In the genomic region with DNA sequence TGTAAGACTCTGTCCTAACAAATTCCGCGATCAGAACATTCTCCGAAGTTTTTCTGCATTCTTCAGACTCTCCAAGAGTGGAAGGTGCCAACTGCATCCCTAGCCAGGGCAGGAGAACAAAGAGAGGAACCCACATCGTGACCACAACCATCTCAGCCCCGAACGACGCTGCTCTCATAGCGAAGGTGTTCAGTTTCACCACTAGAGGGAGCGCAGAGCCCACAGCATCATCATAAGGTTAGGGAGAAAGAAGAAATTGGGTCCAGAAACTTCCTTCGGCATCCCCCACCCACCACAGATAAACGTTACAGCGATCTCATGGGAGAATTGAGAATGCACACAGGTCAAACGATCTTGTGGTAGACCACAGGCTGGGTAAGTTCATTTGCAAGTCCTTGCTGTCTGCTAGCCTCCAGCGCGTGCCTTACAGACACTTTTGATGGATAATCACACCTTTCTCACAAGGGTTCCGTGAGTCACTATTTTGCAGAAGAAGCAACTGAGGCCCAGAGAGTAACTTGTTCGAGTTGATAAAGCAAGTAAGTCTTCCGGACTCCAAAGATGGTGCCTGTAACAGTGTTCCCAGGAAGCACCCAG, we compare ENCODE assay signal across 8 cellular contexts. TPM values are rescaled to one million over a fixed set of nuclear protein-coding genes. Genes with fewer than 3 reads are reported as not detected.
DNase-seq lines count a peak whose midpoint lies in the region; ATAC-seq and TF ChIP-seq lines count a peak whose summit lies in the region.

No MANE protein-coding gene starts in this region.

- no peaks in the 10 kb centered on the region for H3K27me3 ChIP-seq in BE2C
- no peaks in the 10 kb centered on the region for H3K27me3 ChIP-seq in right atrium auricular region

- H3K27ac ChIP-seq in right atrium auricular region: no peak overlapping the region

- H3K4me1 ChIP-seq in BE2C (no peaks in the 10 kb centered on the region; the same call in 1 of the 2 replicates), right atrium auricular region (no peaks in the 10 kb centered on the region)

- peak; percentile 88 for ATAC-seq in sciatic nerve
- ATAC-seq in GM18520 (IDR thresholded peaks at IDR 0.05; ENCODE audit: unreplicated experiment): no peak

- H3K9me3 ChIP-seq in BE2C (no peaks in the 10 kb centered on the region), right atrium auricular region (no peaks in the 10 kb centered on the region)

- TF ChIP-seq CTCF in BE2C (IDR thresholded peaks at IDR 0.05; ENCODE audit: low read depth, low read length): peak; percentile 100
- TF ChIP-seq CTCF in GM20000 (IDR thresholded peaks at IDR 0.05; ENCODE audit: extremely low read depth, missing control alignments): peak; percentile 87
- TF ChIP-seq CTCF in right atrium auricular region (IDR thresholded peaks at IDR 0.05): peak; percentile 87 to 95

- peak; percentile 74 for DNase-seq in BE2C
- DNase-seq in GM20000 (ENCODE audit: low spot score): peak; percentile 71
- peak; percentile 52 for DNase-seq in NCI-H1436 treated with DMSO at 0.1 percent for 48 hours (lab: John Stamatoyannopoulos, UW)
- peak in 4 of 5 donors; percentile 25 to 55 (median 38) for DNase-seq in T-helper 1 cell
- DNase-seq in amniotic stem cell (lab: John Stamatoyannopoulos, UW): peak; percentile 48
- peak; percentile 68 for DNase-seq in right atrium auricular region (ENCODE audit: low spot score)
- DNase-seq in sciatic nerve (ENCODE audit: low spot score): peak; percentile 80

- H3K36me3 ChIP-seq in BE2C (no peaks in the 10 kb centered on the region), right atrium auricular region (no peaks in the 10 kb centered on the region)

- H3K4me3 ChIP-seq in BE2C (ENCODE audit: low read depth, low read length) (no peak overlapping the region), right atrium auricular region (no peak overlapping the region)

- intact Hi-C loops in sciatic nerve (cut with DNase I): no loop called here

RNA-seq across cellular contexts. Expression of gene ARL4C, which starts 53.7 kb away (rescaled TPM):
- 30.7 TPM for polyA plus RNA-seq in BE2C (2012; ENCODE audit: insufficient read depth, insufficient read length, low read depth)
- total RNA-seq in right atrium auricular region: 1 to 10 TPM; 3.1 to 3.4 TPM
- 10.7 TPM for total RNA-seq in sciatic nerve
